8 cellular contexts compared by ENCODE assay signal in the genomic region with DNA sequence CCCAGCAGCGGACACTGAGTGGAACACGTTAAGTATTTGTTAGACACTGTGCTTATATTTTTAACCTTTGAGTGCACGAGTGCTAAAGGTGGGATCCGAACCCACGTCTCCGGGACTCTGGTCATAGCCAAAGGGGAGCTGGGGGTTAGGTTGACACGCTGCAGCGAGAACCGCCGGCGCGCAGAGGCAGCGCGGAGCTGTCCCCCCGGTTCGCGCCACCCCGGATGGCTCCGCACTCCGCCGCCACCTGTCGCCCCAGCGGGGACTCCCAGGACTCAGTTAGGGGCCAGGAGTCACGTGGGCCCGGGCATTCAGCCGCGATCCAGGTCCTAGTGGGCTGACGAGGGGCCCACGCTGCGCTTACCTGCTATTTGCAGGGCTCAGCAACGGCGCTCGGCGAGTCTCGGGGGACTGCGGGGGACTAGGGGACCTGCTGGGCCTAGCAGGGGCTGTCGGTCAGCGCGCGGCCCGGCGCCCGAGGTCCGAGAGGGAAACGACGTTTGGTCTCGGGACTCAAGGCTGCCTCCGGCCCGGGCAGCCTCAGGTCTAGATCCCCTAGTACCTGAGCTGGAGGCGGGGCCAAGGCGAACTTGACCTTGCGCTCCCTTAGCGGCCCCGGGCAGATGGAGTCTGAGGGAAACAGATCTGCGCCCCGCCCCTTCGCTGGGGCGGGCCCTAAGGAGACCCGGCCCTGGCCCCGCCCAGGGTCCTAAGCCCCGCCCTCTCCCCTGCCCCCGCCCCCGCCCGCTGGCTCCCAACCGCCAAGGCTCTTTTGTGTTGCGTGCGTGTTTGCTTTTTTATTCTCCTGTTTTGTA. TPM values are rescaled to one million over a fixed set of nuclear protein-coding genes. Genes with fewer than 3 reads are reported as not detected.
DNase-seq lines count a peak whose midpoint lies in the region; ATAC-seq and TF ChIP-seq lines count a peak whose summit lies in the region.

A gene (minus strand): TSS at position 632 of the 815 bp plus-strand sequence. CDS start 50,248 bp downstream, outside the sequence.

- H3K4me3 ChIP-seq in coronary artery: peak within 1 kb of the TSS; percentile 89

- TF ChIP-seq CTCF in coronary artery (IDR thresholded peaks at IDR 0.05): no peak

- peak within 1 kb of the TSS; percentile 12 to 42 for H3K27ac ChIP-seq in coronary artery

- ATAC-seq in GM18502 (IDR thresholded peaks at IDR 0.05; ENCODE audit: poor library complexity, unreplicated experiment) (peak; percentile 98), HG02938 (IDR thresholded peaks at IDR 0.05; ENCODE audit: unreplicated experiment) (peak; percentile 95), left lobe of liver (peak; percentile 99)

- DNase-seq in NCI-H2081 (lab: John Stamatoyannopoulos, UW) (peak; percentile 95 to 97), coronary artery (ENCODE audit: low spot score) (peak; percentile 82), left lobe of liver (ENCODE audit: low spot score) (peak; percentile 91), NCI-H1048 (lab: John Stamatoyannopoulos, UW) (no peak)
- DNase-seq in activated CD4-positive, alpha-beta T cell treated with anti-CD3 and anti-CD28 coated beads for 48 hours: peak; percentile 89
- peak; percentile 80 to 84 for DNase-seq in stimulated activated CD4-positive, alpha-beta T cell treated with anti-CD3 and anti-CD28 coated beads, Interleukin-1b, Interleukin-23, amount 100 ng/mL, for 4 hours (ENCODE audit: low read depth in 2 of 2)

RNA-seq across cellular contexts. Expression of the gene that starts here (rescaled TPM):
- 1.5 TPM for total RNA-seq in left lobe of liver
